In genomic region chr1:16774773-16775172, GRCh38 we compare ENCODE assay signal across 10 cellular contexts. TPM values are rescaled to one million over a fixed set of nuclear protein-coding genes. Genes with fewer than 3 reads are reported as not detected.
A peak's percentile ranks its signal among the peaks of the same experiment; 100 is the strongest.
DNase-seq lines count a peak whose midpoint lies in the region; FAIRE-seq and TF ChIP-seq lines count a peak whose summit lies in the region.
"Not testable (repeated sequence)": the region's sequence is repeated elsewhere in the genome, so short reads cannot be mapped to it uniquely, and the experiment has no call there.
"Had no signal": no experiment of that assay in that cellular context is flagged by ENCODE, and none has a peak within 500 bp of the region (broad histone marks: within the 10 kb centered on the region; RNA-seq: fewer than 3 reads in every experiment).

No MANE protein-coding gene starts in this region.

- not testable (repeated sequence) for H3K9me2 ChIP-seq in hepatocyte (replicated peaks; ENCODE audit: insufficient read depth)

- not testable (repeated sequence) for TF ChIP-seq CTCF in coronary artery (IDR thresholded peaks at IDR 0.05); esophagus muscularis mucosa (IDR thresholded peaks at IDR 0.05); hepatocyte (IDR thresholded peaks at IDR 0.05; ENCODE audit: poor library complexity); type B pancreatic cell (conservative IDR thresholded peaks at IDR 0.05)

- TF ChIP-seq POLR2A in esophagus muscularis mucosa (IDR thresholded peaks at IDR 0.05; ENCODE audit: low read depth) = not testable (repeated sequence)

- H3K36me3 ChIP-seq in esophagus muscularis mucosa; hepatocyte (replicated peaks; ENCODE audit: insufficient read depth, low read depth); neuronal stem cell (replicated peaks in 1 of 2; ENCODE audit: control insufficient read depth in 2 of 2, insufficient read depth in 2 of 2, low read length in 2 of 2): not testable (repeated sequence)

- not testable (repeated sequence) for H3K4me3 Mint-ChIP-seq in type B pancreatic cell

- not testable (repeated sequence) for H2BK5ac ChIP-seq in neuronal stem cell (ENCODE audit: low read length)

- not testable (repeated sequence) for H2AFZ ChIP-seq in hepatocyte; neuronal stem cell (ENCODE audit: low read length)

- H3K27me3 ChIP-seq in esophagus muscularis mucosa = peaks cover 0 to 21% (median 0%) of the 10 kb centered on the region in 4 donors
- not testable (repeated sequence) for H3K27me3 ChIP-seq in hepatocyte
- H3K27me3 ChIP-seq in neuronal stem cell (ENCODE audit: control insufficient read depth in 3 of 3, insufficient read depth in 3 of 3, low read depth in 1 of 3, low read length in 3 of 3) = peaks cover 0 to 24% (median 0%) of the 10 kb centered on the region in 3 experiments

- H2BK120ac ChIP-seq in neuronal stem cell (ENCODE audit: low read depth, low read length) = not testable (repeated sequence)

- H3K36me3 Mint-ChIP-seq in type B pancreatic cell = not testable (repeated sequence)

- H3K4me3 ChIP-seq in coronary artery; esophagus muscularis mucosa; hepatocyte; neuronal stem cell (ENCODE audit: low read length in 2 of 2): not testable (repeated sequence)

- peak; percentile 52 for FAIRE-seq in HTR-8/SVneo (lab: Jason Lieb, UNC)

- intact Hi-C loops in esophagus muscularis mucosa (cut with DNase I) = not testable (repeated sequence)

- not testable (repeated sequence) for H3K79me1 ChIP-seq in neuronal stem cell (ENCODE audit: low read depth, low read length)

- H4K91ac ChIP-seq in neuronal stem cell (ENCODE audit: low read depth, low read length, poor library complexity) = not testable (repeated sequence)

- DNase-seq in HTR-8/SVneo (ENCODE audit: insufficient read length, low spot score); neuronal stem cell (ENCODE audit: low spot score): not testable (repeated sequence)
- DNase-seq in coronary artery (ENCODE audit: low spot score) (peak; percentile 26), esophagus muscularis mucosa (ENCODE audit: extremely low spot score) (peak; percentile 57), hepatocyte (ENCODE audit: low spot score) (peak; percentile 2), type B pancreatic cell (ENCODE audit: extremely low spot score, unreplicated experiment) (peak; percentile 55)

- H2BK12ac ChIP-seq in neuronal stem cell (ENCODE audit: low read length) = not testable (repeated sequence)

- not testable (repeated sequence) for H4K8ac ChIP-seq in neuronal stem cell (ENCODE audit: low read depth, low read length)

- not testable (repeated sequence) for H2AK5ac ChIP-seq in neuronal stem cell (ENCODE audit: low read depth, low read length)

- H3K9ac ChIP-seq in neuronal stem cell (ENCODE audit: low read depth, low read length, poor library complexity) = not testable (repeated sequence)

- H3K4me1 ChIP-seq in esophagus muscularis mucosa = peaks cover 0 to 17% (median 8%) of the 10 kb centered on the region in 4 donors
- H3K4me1 ChIP-seq in hepatocyte (ENCODE audit: insufficient read depth); neuronal stem cell (ENCODE audit: control insufficient read depth in 2 of 2, insufficient read depth in 1 of 2, low read depth in 1 of 2, low read length in 2 of 2): not testable (repeated sequence)

- not testable (repeated sequence) for TF ChIP-seq EP300 in esophagus muscularis mucosa (IDR thresholded peaks at IDR 0.05)

- not testable (repeated sequence) for H3K27ac ChIP-seq in coronary artery; esophagus muscularis mucosa (replicated peaks in 1 of 4); hepatocyte; neuronal stem cell (replicated peaks; ENCODE audit: low read length)

- not testable (repeated sequence) for H3K4ac ChIP-seq in neuronal stem cell (ENCODE audit: low read length)

- H4K20me1 ChIP-seq in hepatocyte (ENCODE audit: insufficient read depth, poor library complexity, severe bottlenecking) = not testable (repeated sequence)

- 70% methylated on average over 2 of the region's 14 CpGs for WGBS in esophagus muscularis mucosa
- 81% methylated on average over 8 of the region's 14 CpGs for WGBS in hepatocyte (ENCODE audit: low lambda C conversion rate, missing lambda C conversion rate)
- WGBS in neuronal stem cell (ENCODE audit: extremely low coverage in 2 of 2, insufficient read length in 2 of 2, insufficient replicate concordance in 1 of 2), 2 donors = no CpG with 5 or more reads among the region's 14 CpGs

- peak overlapping the region; percentile 7 for H3K18ac ChIP-seq in neuronal stem cell (ENCODE audit: low read length)

- not testable (repeated sequence) for H3K27ac Mint-ChIP-seq in type B pancreatic cell

- H3K9me3 ChIP-seq in esophagus muscularis mucosa; hepatocyte (ENCODE audit: low read depth); neuronal stem cell (replicated peaks in 1 of 2; ENCODE audit: control insufficient read depth in 2 of 2, insufficient read depth in 1 of 2, low read depth in 1 of 2, low read length in 2 of 2): not testable (repeated sequence)

- not testable (repeated sequence) for H3K9me3 Mint-ChIP-seq in type B pancreatic cell

- H3K79me2 ChIP-seq in hepatocyte = not testable (repeated sequence)

- H3K23ac ChIP-seq in neuronal stem cell (ENCODE audit: low read depth, low read length, poor library complexity) = not testable (repeated sequence)

- not testable (repeated sequence) for H3K4me1 Mint-ChIP-seq in type B pancreatic cell (ENCODE audit: unreplicated experiment)

- H3K4me2 ChIP-seq in hepatocyte; neuronal stem cell (ENCODE audit: insufficient read depth, low read length, poor library complexity, severe bottlenecking): not testable (repeated sequence)

- H3K27me3 Mint-ChIP-seq in type B pancreatic cell = peaks cover 18% of the 10 kb centered on the region

- H2BK15ac ChIP-seq in neuronal stem cell (ENCODE audit: low read length) = not testable (repeated sequence)

- not testable (repeated sequence) for H3K14ac ChIP-seq in neuronal stem cell (ENCODE audit: low read length)

RNA-seq across cellular contexts. Expression of gene RNU1-4, which starts 34.5 kb away (rescaled TPM):
- total RNA-seq in esophagus muscularis mucosa (under 1 TPM in 2 of 4 donors, not detected in 2; under 0.01 TPM), hepatocyte (under 0.01 TPM in 2 replicates), type B pancreatic cell (ENCODE audit: low replicate concordance) (2,993 and 3,564 TPM in 2 replicates)
- polyA plus RNA-seq in hepatocyte = not detected in 2 replicates
- polyA plus RNA-seq in neuronal stem cell (2013, experiment 1 of 2) = 14.3 TPM
- 15.9 TPM for polyA plus RNA-seq in neuronal stem cell (2013, experiment 2 of 2)
- total RNA-seq: G401, GM23338 had no signal
- polyA plus RNA-seq: BJ; CD4-positive, alpha-beta memory T cell; GM23338 had no signal

Comparison
In these comparisons a context has a peak if more than half of its experiments do, and no peak if none do; other contexts are left out.
1. RNA of gene RNU1-4, which starts 34.5 kb away (total RNA-seq): 2,993 to 3,564 TPM in type B pancreatic cell; under 0.01 TPM in esophagus muscularis mucosa and under 0.01 TPM in hepatocyte; every median in the first group is over 1,000 times any median in the second.